Comparison of ENCODE assay signal across 19 cellular contexts in the genomic region with DNA sequence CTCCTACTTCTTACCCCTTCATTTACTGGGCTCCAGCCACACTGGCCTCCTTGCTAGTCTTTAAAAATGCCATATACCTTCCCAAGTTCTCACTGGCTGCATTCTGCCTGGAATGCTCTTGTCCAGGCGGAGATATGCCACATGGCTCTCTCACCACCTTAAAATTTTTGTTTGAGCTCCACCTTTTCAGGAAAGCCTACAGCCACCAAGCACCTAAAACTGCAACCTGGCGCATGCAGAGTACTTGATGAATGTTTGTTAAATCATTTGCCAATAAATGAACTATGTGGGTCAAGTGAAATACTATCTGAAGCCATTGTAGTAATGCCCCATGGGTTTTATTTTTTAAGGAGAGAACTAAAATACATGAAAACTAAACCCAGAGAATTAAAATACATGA.
"Had no signal": no experiment of that assay in that cellular context is flagged by ENCODE, and none has a peak within 500 bp of the region (broad histone marks: within the 10 kb centered on the region; RNA-seq: fewer than 3 reads in every experiment).

No MANE protein-coding gene starts in this region.

- H3K4me3 ChIP-seq: esophagus muscularis mucosa, gastrocnemius medialis, heart right ventricle, mucosa of descending colon, spleen, testis, tibial nerve had no signal

- DNase-seq: effector memory CD8-positive, alpha-beta T cell; gastrocnemius medialis; heart right ventricle; hypothalamus; kidney glomerular epithelial cell; mucosa of descending colon; naive thymus-derived CD8-positive, alpha-beta T cell; posterior cingulate gyrus; spleen; stimulated activated CD4-positive, alpha-beta T cell treated with anti-CD3 and anti-CD28 coated beads, Interleukin-15, amount 100 ng/mL, for 24 hours; stimulated activated CD4-positive, alpha-beta T cell treated with anti-CD3 and anti-CD28 coated beads, Interleukin-1b, Interleukin-23, amount 100 ng/mL, for 48 hours; stimulated activated CD4-positive, alpha-beta T cell treated with anti-CD3 and anti-CD28 coated beads, Interleukin-4, amount 100 ng/mL, for 24 hours; stimulated activated naive CD4-positive, alpha-beta T cell treated with Interleukin-2 at 50 U/mL for 16 hours; testis had no signal

- ATAC-seq: effector memory CD8-positive, alpha-beta T cell; gastrocnemius medialis; heart right ventricle; mucosa of descending colon; naive thymus-derived CD8-positive, alpha-beta T cell; sciatic nerve had no signal

- H3K27ac ChIP-seq: epithelial cell of prostate, esophagus muscularis mucosa, gastrocnemius medialis, heart right ventricle, neutrophil, spleen, testis, tibial nerve had no signal

- H3K27me3 Mint-ChIP-seq: effector memory CD8-positive, alpha-beta T cell had no signal

- H3K4me1 ChIP-seq: esophagus muscularis mucosa, gastrocnemius medialis, testis had no signal

- H3K9me3 ChIP-seq: esophagus muscularis mucosa, gastrocnemius medialis, heart right ventricle, mucosa of descending colon, neutrophil, spleen, testis, tibial nerve had no signal

- H3K27me3 ChIP-seq: esophagus muscularis mucosa, gastrocnemius medialis, heart right ventricle, neutrophil, spleen, testis, tibial nerve had no signal

- H3K9me3 Mint-ChIP-seq: effector memory CD8-positive, alpha-beta T cell; naive thymus-derived CD8-positive, alpha-beta T cell had no signal

- H3K27ac Mint-ChIP-seq: effector memory CD8-positive, alpha-beta T cell had no signal
